In the genomic region with DNA sequence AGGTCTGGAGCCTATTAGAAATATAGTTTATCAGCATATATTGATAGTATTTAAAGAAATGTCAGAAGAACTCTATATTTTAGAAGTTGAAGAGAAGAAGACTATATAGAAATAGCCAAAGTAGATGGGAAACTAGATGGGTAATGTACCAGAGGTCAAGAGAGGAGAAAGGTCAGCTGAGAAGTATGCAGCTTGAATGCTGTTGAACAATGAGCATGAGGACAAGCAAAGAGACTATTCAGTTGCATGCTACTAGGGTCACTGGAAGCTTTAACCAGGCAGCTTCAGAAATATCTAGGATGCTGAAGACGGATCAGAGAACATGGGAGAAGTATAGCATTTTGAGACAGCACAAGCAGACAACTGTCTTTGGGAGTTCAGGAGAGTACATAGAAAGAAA, we compare ENCODE assay signal across 20 cellular contexts.
"Had no signal": no experiment of that assay in that cellular context is flagged by ENCODE, and none has a peak within 500 bp of the region (broad histone marks: within the 10 kb centered on the region; RNA-seq: fewer than 3 reads in every experiment).

No MANE protein-coding gene starts in this region.

- H3K36me3 ChIP-seq: SJSA1 had no signal

- H3K9me3 ChIP-seq: SJSA1 had no signal

- H3K27ac ChIP-seq: KMS-11, SJSA1, SK-N-MC had no signal

- H3K4me1 ChIP-seq: SJSA1 had no signal

- H3K27me3 ChIP-seq: SJSA1 had no signal

- H3K4me3 ChIP-seq: SJSA1, SK-N-MC had no signal

- H3K9ac ChIP-seq: KMS-11 had no signal

- H3K4me2 ChIP-seq: KMS-11 had no signal

- DNase-seq: IMR-90, Kasumi-1, NCI-H1048, NCI-H1105, NCI-H1417, NCI-H1436 treated with DMSO at 0.1 percent for 48 hours, NCI-H1694, NCI-H187 treated with DMSO at 0.1 percent for 48 hours, NCI-H2081, NCI-H2107, NCI-H2227 treated with DMSO at 0.1 percent for 48 hours, NCI-H524, NCI-H526 treated with DMSO at 0.1 percent for 48 hours, NCI-H748 treated with DMSO at 0.1 percent for 48 hours, Right ventricle myocardium superior, RPMI8226, SIG-M5 had no signal
